In the genomic region with DNA sequence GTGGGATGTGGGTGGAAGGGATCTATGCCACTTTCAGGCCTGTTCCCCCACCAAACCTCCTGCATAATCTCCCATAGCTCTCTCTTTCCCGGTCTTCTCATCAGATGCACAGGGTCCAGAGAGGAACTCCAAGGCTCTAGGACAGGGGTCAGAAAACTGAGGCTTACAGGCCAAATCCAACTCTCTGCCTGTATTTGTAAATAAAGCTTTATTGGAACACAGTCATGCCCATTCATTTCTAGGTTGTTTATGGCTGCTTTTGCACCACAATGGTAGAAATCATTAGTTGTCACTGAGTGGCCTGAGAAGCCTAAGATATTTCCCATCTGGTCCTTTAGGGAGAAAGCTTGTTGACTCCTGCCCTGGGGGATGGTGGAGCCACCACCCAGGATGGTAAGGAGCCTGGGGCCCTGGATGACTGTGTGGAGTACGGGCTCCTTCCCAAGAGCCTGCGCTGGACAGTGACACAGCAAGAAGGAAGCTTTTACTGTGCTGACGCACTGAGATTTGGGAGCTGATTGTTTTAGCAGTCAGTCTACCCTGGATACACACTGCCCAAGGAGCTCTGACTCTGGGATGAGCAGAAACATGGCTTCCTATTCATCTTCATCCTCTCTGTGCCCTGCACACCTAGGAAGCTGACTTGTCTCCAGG, we compare ENCODE assay signal across 16 cellular contexts.
A peak's percentile ranks its signal among the peaks of the same experiment; 100 is the strongest.
DNase-seq lines count a peak whose midpoint lies in the region; ATAC-seq and TF ChIP-seq lines count a peak whose summit lies in the region.
"Had no signal": no experiment of that assay in that cellular context is flagged by ENCODE, and none has a peak within 500 bp of the region (broad histone marks: within the 10 kb centered on the region; RNA-seq: fewer than 3 reads in every experiment).

No MANE protein-coding gene starts in this region.

- no peak overlapping the region for H3K4me3 Mint-ChIP-seq in chondrocyte (ENCODE audit: unreplicated experiment)
- H3K4me3 Mint-ChIP-seq: B cell; CD8-positive, alpha-beta T cell; GM23338 had no signal

- H3K36me3 Mint-ChIP-seq in chondrocyte (ENCODE audit: low read depth): no peaks in the 10 kb centered on the region
- H3K36me3 Mint-ChIP-seq: CD4-positive, CD25-positive, alpha-beta regulatory T cell; CD8-positive, alpha-beta T cell had no signal

- no peak overlapping the region for H3K4me3 ChIP-seq in HCT116 (replicated peaks in 1 of 2; ENCODE audit: low read depth in 1 of 2, low read length in 2 of 2)
- H3K4me3 ChIP-seq: BLaER1, GM23338, HAP-1 had no signal

- TF ChIP-seq CTCF in HCT116 (IDR thresholded peaks at IDR 0.05 in 2 of 3, conservative IDR thresholded peaks at IDR 0.05 in 1 of 3; ENCODE audit: borderline replicate concordance in 1 of 3, insufficient read depth in 1 of 3, low read depth in 2 of 3, low read length in 2 of 3) (no peak), chondrocyte (IDR thresholded peaks at IDR 0.05) (no peak)

- H3K36me3 ChIP-seq in HCT116 (ENCODE audit: control insufficient read depth in 1 of 2, insufficient read depth in 2 of 2, low read length in 2 of 2): no peaks in the 10 kb centered on the region
- H3K36me3 ChIP-seq: BLaER1, HAP-1 had no signal

- H3K4me2 ChIP-seq in HCT116 (ENCODE audit: low read length): no peak overlapping the region
- H3K4me2 ChIP-seq: BLaER1, GM23338 had no signal

- no peaks in the 10 kb centered on the region for H3K9me3 ChIP-seq in HCT116 (ENCODE audit: control insufficient read depth in 1 of 2, insufficient read depth in 1 of 2, low read depth in 1 of 2, low read length in 2 of 2)
- H3K9me3 ChIP-seq: BLaER1, Caco-2, HAP-1 had no signal

- H3K9me3 Mint-ChIP-seq in chondrocyte (ENCODE audit: low read depth): no peaks in the 10 kb centered on the region
- H3K9me3 Mint-ChIP-seq: GM23338 had no signal

- BruUV-seq in HCT116 (replicated peaks; lab: Mats Ljungman, UMichigan): no TSS peak

- peaks cover 37% of the 10 kb centered on the region for H3K27me3 ChIP-seq in HCT116 (ENCODE audit: insufficient read depth, low read length)
- H3K27me3 ChIP-seq: BLaER1 had no signal

- TF ChIP-seq RAD21 in HCT116 (IDR thresholded peaks at IDR 0.05; ENCODE audit: low read depth) (no peak), Ishikawa (IDR thresholded peaks at IDR 0.05; ENCODE audit: low read depth) (no peak)

- H4K20me1 ChIP-seq in HCT116 (ENCODE audit: insufficient read depth): no peaks in the 10 kb centered on the region
- H4K20me1 ChIP-seq: BLaER1 had no signal

- RAD21 ChIA-PET in HCT116 (lab: Charles Lee; ENCODE audit: low non-redundant PET in 1 of 2, low total read pairs in 2 of 2, uncharacterized antibody in 2 of 2, unreplicated experiment in 2 of 2): no interaction called here

- DNase-seq in HCT116 (ENCODE audit: low read depth, low spot score) (no peak), chondrocyte (ENCODE audit: low spot score) (peak; percentile 44), AML-193 (lab: John Stamatoyannopoulos, UW) (no peak), NCI-H1417 (lab: John Stamatoyannopoulos, UW) (no peak)
- no peak for DNase-seq in activated CD8-positive, alpha-beta memory T cell treated with anti-CD3 and anti-CD28 coated beads, Interleukin-2, amount 50 U/mL, for 4 hours
- DNase-seq: Caco-2; CD4-positive, CD25-positive, alpha-beta regulatory T cell; CD8-positive, alpha-beta T cell; EL; GF-D8 had no signal

- TF ChIP-seq POLR2A in HCT116 (IDR thresholded peaks at IDR 0.05; ENCODE audit: borderline replicate concordance, extremely low read depth, insufficient read depth, insufficient read length): no peak

- peaks cover 73% of the 10 kb centered on the region for H3K27me3 Mint-ChIP-seq in chondrocyte (ENCODE audit: low read depth)

- intact Hi-C loops in HCT116 (cut with micrococcal nuclease): no loop called here

- no peaks in the 10 kb centered on the region for H3K9me2 ChIP-seq in HCT116 (ENCODE audit: insufficient read depth)

- no peaks in the 10 kb centered on the region for H3K79me2 ChIP-seq in HCT116 (ENCODE audit: insufficient read depth, low read length)

- no peaks in the 10 kb centered on the region for H3K4me1 ChIP-seq in HCT116 (ENCODE audit: control insufficient read depth in 1 of 2, insufficient read depth in 2 of 2, low read length in 2 of 2)
- H3K4me1 ChIP-seq: BLaER1, Caco-2, HAP-1 had no signal

- H3K9ac ChIP-seq in HCT116 (ENCODE audit: low read length): no peak overlapping the region
- H3K9ac ChIP-seq: BLaER1 had no signal

- no peak for ATAC-seq in HCT116
- ATAC-seq: CD8-positive, alpha-beta T cell; GM23338 had no signal

- no peak overlapping the region for H3K27ac Mint-ChIP-seq in chondrocyte (ENCODE audit: unreplicated experiment)
- H3K27ac Mint-ChIP-seq: B cell; CD4-positive, CD25-positive, alpha-beta regulatory T cell; CD8-positive, alpha-beta T cell; GM23338 had no signal

- H3K27ac ChIP-seq in HCT116 (ENCODE audit: low read depth, low read length): no peak overlapping the region
- H3K27ac ChIP-seq: BLaER1, C4-2B had no signal

- no peak overlapping the region for H2AFZ ChIP-seq in HCT116 (ENCODE audit: low read depth, low read length, poor library complexity, severe bottlenecking)
- H2AFZ ChIP-seq: GM23338 had no signal

- no peaks in the 10 kb centered on the region for H3K4me1 Mint-ChIP-seq in chondrocyte (ENCODE audit: low read depth)
- H3K4me1 Mint-ChIP-seq: B cell; CD4-positive, CD25-positive, alpha-beta regulatory T cell had no signal

- TF ChIP-seq EP300 in Ishikawa (IDR thresholded peaks at IDR 0.05; ENCODE audit: borderline replicate concordance): no peak

- POLR2A ChIA-PET in HCT116 (lab: Charles Lee): no interaction called here

- CTCF ChIA-PET in HCT116 (lab: Charles Lee): no interaction called here

TF ChIP-seq in HCT116, 20 proteins besides CTCF, POLR2A, EP300 and RAD21:
- TF ChIP-seq EZH2phosphoT487 (IDR thresholded peaks at IDR 0.05; ENCODE audit: borderline replicate concordance): no peak
- TF ChIP-seq SIN3A (IDR thresholded peaks at IDR 0.05; ENCODE audit: low read depth): no peak
- TF ChIP-seq, protein P1, sequence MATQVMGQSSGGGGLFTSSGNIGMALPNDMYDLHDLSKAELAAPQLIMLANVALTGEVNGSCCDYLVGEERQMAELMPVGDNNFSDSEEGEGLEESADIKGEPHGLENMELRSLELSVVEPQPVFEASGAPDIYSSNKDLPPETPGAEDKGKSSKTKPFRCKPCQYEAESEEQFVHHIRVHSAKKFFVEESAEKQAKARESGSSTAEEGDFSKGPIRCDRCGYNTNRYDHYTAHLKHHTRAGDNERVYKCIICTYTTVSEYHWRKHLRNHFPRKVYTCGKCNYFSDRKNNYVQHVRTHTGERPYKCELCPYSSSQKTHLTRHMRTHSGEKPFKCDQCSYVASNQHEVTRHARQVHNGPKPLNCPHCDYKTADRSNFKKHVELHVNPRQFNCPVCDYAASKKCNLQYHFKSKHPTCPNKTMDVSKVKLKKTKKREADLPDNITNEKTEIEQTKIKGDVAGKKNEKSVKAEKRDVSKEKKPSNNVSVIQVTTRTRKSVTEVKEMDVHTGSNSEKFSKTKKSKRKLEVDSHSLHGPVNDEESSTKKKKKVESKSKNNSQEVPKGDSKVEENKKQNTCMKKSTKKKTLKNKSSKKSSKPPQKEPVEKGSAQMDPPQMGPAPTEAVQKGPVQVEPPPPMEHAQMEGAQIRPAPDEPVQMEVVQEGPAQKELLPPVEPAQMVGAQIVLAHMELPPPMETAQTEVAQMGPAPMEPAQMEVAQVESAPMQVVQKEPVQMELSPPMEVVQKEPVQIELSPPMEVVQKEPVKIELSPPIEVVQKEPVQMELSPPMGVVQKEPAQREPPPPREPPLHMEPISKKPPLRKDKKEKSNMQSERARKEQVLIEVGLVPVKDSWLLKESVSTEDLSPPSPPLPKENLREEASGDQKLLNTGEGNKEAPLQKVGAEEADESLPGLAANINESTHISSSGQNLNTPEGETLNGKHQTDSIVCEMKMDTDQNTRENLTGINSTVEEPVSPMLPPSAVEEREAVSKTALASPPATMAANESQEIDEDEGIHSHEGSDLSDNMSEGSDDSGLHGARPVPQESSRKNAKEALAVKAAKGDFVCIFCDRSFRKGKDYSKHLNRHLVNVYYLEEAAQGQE (IDR thresholded peaks at IDR 0.05; ENCODE audit: low read depth): peak; percentile 9
- TF ChIP-seq, protein P2, sequence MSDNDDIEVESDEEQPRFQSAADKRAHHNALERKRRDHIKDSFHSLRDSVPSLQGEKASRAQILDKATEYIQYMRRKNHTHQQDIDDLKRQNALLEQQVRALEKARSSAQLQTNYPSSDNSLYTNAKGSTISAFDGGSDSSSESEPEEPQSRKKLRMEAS (IDR thresholded peaks at IDR 0.05): no peak

TF ChIP-seq in Ishikawa, 13 proteins besides CTCF, POLR2A, EP300 and RAD21:
- TF ChIP-seq, protein P2 (IDR thresholded peaks at IDR 0.05): no peak
- TF ChIP-seq EGR1 (IDR thresholded peaks at IDR 0.05) (no peak), CEBPB (IDR thresholded peaks at IDR 0.05) (no peak)
- TF ChIP-seq, protein P1 (IDR thresholded peaks at IDR 0.05; ENCODE audit: low read depth): peak; percentile 53; the same call in 1 of the 2 replicates
